19 cellular contexts compared by ENCODE assay signal in genomic region chr10:124629842-124630241, GRCh38.
DNase-seq lines count a peak whose midpoint lies in the region; ATAC-seq and TF ChIP-seq lines count a peak whose summit lies in the region.
"Had no signal": no experiment of that assay in that cellular context is flagged by ENCODE, and none has a peak within 500 bp of the region (broad histone marks: within the 10 kb centered on the region; RNA-seq: fewer than 3 reads in every experiment).

No MANE protein-coding gene starts in this region.

- no peak overlapping the region for H3K4ac ChIP-seq in mesenchymal stem cell (ENCODE audit: low read depth in 1 of 2, low read length in 2 of 2)

- in situ Hi-C loops in gastrocnemius medialis (cut with MboI; ENCODE audit: low sequenced_read_pairs in 4 of 4), result loop anchor here in 3 of 4 donors (10.0 to 25.0 kb wide), 2 partner anchors 107 to 115 kb away; partner anchors contain the start of gene FAM53B (in 3 of the 3)

- 64 to 72% (median 70%) methylated on average over 6 of the region's 6 CpGs for WGBS in heart left ventricle, 4 donors
- 94% methylated on average over 6 of the region's 6 CpGs for WGBS in mesenchymal stem cell
- 94% methylated on average over 6 of the region's 6 CpGs for WGBS in smooth muscle cell (ENCODE audit: low lambda C conversion rate)

- H4K20me1 ChIP-seq in smooth muscle cell (ENCODE audit: low read depth), result peaks cover 72% of the 10 kb centered on the region

- no peak overlapping the region for H3K14ac ChIP-seq in mesenchymal stem cell (ENCODE audit: low read length in 2 of 2)

- TF ChIP-seq CTCF in heart left ventricle (IDR thresholded peaks at IDR 0.05) (no peak), gastrocnemius medialis (IDR thresholded peaks at IDR 0.05 in 4 of 5, conservative IDR thresholded peaks at IDR 0.05 in 1 of 5) (no peak), vagina (IDR thresholded peaks at IDR 0.05) (no peak), smooth muscle cell (IDR thresholded peaks at IDR 0.05; ENCODE audit: borderline replicate concordance, insufficient read depth, poor library complexity, severe bottlenecking) (no peak)

- no peak overlapping the region for H4K8ac ChIP-seq in mesenchymal stem cell (ENCODE audit: low read length)

- no peak overlapping the region for H2BK120ac ChIP-seq in mesenchymal stem cell (ENCODE audit: low read depth, low read length)

- peaks cover 4% of the 10 kb centered on the region for H3K79me2 ChIP-seq in smooth muscle cell (ENCODE audit: low read depth)

- H3K27me3 ChIP-seq in heart left ventricle (no peaks in the 10 kb centered on the region), gastrocnemius medialis (no peaks in the 10 kb centered on the region), vagina (no peaks in the 10 kb centered on the region), mesenchymal stem cell (ENCODE audit: control insufficient read depth in 1 of 2, insufficient read depth in 1 of 2, low read length in 2 of 2) (no peaks in the 10 kb centered on the region), smooth muscle cell (ENCODE audit: low read depth) (no peaks in the 10 kb centered on the region)
- H3K27me3 ChIP-seq: stomach had no signal

- H3K4me2 ChIP-seq in mesenchymal stem cell (ENCODE audit: low read length, poor library complexity, severe bottlenecking) (no peak overlapping the region), smooth muscle cell (no peak overlapping the region)

- H4K91ac ChIP-seq in mesenchymal stem cell (ENCODE audit: low read length), result no peak overlapping the region

- intact Hi-C loops in heart left ventricle (cut with DNase I) (loop anchor here in 8 of 10 donors (5.0 to 10.0 kb wide), 5 partner anchors 65 to 112 kb away; partner anchors contain the start of gene FAM53B (in 5 of the 8)), Right ventricle myocardium inferior (cut with DNase I) (no loop called here), gastrocnemius medialis (cut with DNase I; ENCODE audit: low total_unique reads) (loop anchor here (5.0 to 10.0 kb wide), 4 partner anchors 37 to 197 kb away; partner anchors contain the start of gene ABRAXAS2), vagina (cut with DNase I) (no loop called here)

- H3K27ac ChIP-seq in heart left ventricle (peak overlapping the region in 8 of 12 donors; percentile 41 to 76 (median 61)), cingulate gyrus (ENCODE audit: low read depth, low read length) (peak overlapping the region; percentile 80), gastrocnemius medialis (peak overlapping the region; percentile 39 to 88 (median 77)), vagina (peak overlapping the region; percentile 60), mesenchymal stem cell (ENCODE audit: low read length, poor library complexity, severe bottlenecking) (no peak overlapping the region), smooth muscle cell (ENCODE audit: low read depth) (no peak overlapping the region)
- H3K27ac ChIP-seq: C4-2B, SK-N-MC had no signal

- H3K23ac ChIP-seq in mesenchymal stem cell (ENCODE audit: low read length in 2 of 2), result no peak overlapping the region

- no peak overlapping the region for H2BK12ac ChIP-seq in mesenchymal stem cell (ENCODE audit: low read length in 2 of 2)

- H3K9ac ChIP-seq in mesenchymal stem cell (ENCODE audit: low read length), result no peak overlapping the region
- H3K9ac ChIP-seq in smooth muscle cell (ENCODE audit: low read depth), result no peak overlapping the region

- no peaks in the 10 kb centered on the region for H3K36me3 ChIP-seq in heart left ventricle
- no peaks in the 10 kb centered on the region for H3K36me3 ChIP-seq in gastrocnemius medialis
- no peaks in the 10 kb centered on the region for H3K36me3 ChIP-seq in vagina
- peaks cover 0 to 2% of the 10 kb centered on the region in 2 experiments for H3K36me3 ChIP-seq in mesenchymal stem cell (ENCODE audit: control insufficient read depth in 1 of 2, insufficient read depth in 2 of 2, low read depth in 1 of 2, low read length in 2 of 2)
- H3K36me3 ChIP-seq in smooth muscle cell (ENCODE audit: low read depth), result no peaks in the 10 kb centered on the region

- peaks cover 40% of the 10 kb centered on the region for H3K79me1 ChIP-seq in mesenchymal stem cell (replicated peaks; ENCODE audit: low read length, poor library complexity, severe bottlenecking)

- TF ChIP-seq POLR2A in heart left ventricle (IDR thresholded peaks at IDR 0.05), result no peak
- no peak for TF ChIP-seq POLR2A in gastrocnemius medialis (IDR thresholded peaks at IDR 0.05)
- TF ChIP-seq POLR2A in vagina (IDR thresholded peaks at IDR 0.05), result no peak

- no peaks in the 10 kb centered on the region for H3F3A ChIP-seq in smooth muscle cell (ENCODE audit: low read depth)

- H3K4me3 ChIP-seq in heart left ventricle, result no peak overlapping the region
- no peak overlapping the region for H3K4me3 ChIP-seq in gastrocnemius medialis
- H3K4me3 ChIP-seq in vagina, result no peak overlapping the region
- H3K4me3 ChIP-seq in mesenchymal stem cell (ENCODE audit: insufficient read depth in 1 of 2, low read depth in 1 of 2, low read length in 2 of 2), result no peak overlapping the region
- no peak overlapping the region for H3K4me3 ChIP-seq in smooth muscle cell
- H3K4me3 ChIP-seq: SK-N-MC, stomach had no signal

- H2BK15ac ChIP-seq in mesenchymal stem cell (ENCODE audit: low read depth, poor library complexity, severe bottlenecking), result no peak overlapping the region

- no peak overlapping the region for H2AFZ ChIP-seq in mesenchymal stem cell (ENCODE audit: low read depth, low read length)
- H2AFZ ChIP-seq in smooth muscle cell (ENCODE audit: low read depth), result no peak overlapping the region

- no peaks in the 10 kb centered on the region for H3K9me3 ChIP-seq in heart left ventricle
- H3K9me3 ChIP-seq in gastrocnemius medialis, result no peaks in the 10 kb centered on the region
- H3K9me3 ChIP-seq in vagina, result no peaks in the 10 kb centered on the region
- H3K9me3 ChIP-seq in mesenchymal stem cell (ENCODE audit: control insufficient read depth, low read length), result no peaks in the 10 kb centered on the region
- no peaks in the 10 kb centered on the region for H3K9me3 ChIP-seq in smooth muscle cell (replicated peaks; ENCODE audit: low read depth)
- H3K9me3 ChIP-seq: stomach had no signal

- no peak overlapping the region for H3K18ac ChIP-seq in mesenchymal stem cell (ENCODE audit: low read depth in 1 of 2, low read length in 2 of 2)

- H3K4me1 ChIP-seq in heart left ventricle (peaks cover 7 to 87% (median 79%) of the 10 kb centered on the region in 12 donors), gastrocnemius medialis (peaks cover 81 to 87% of the 10 kb centered on the region in 2 donors), vagina (peaks cover 82% of the 10 kb centered on the region), mesenchymal stem cell (ENCODE audit: control insufficient read depth, insufficient read depth, low read depth, low read length) (peaks cover 10% of the 10 kb centered on the region), smooth muscle cell (ENCODE audit: low read depth) (peaks cover 6% of the 10 kb centered on the region)

- no peak overlapping the region for H2AK5ac ChIP-seq in mesenchymal stem cell (ENCODE audit: low read length, severe bottlenecking)

- DNase-seq in heart left ventricle (no peak), Right ventricle myocardium inferior (ENCODE audit: missing footprints) (no peak), gastrocnemius medialis (no peak), vagina (ENCODE audit: extremely low spot score in 2 of 2) (no peak), mesenchymal stem cell (no peak), smooth muscle cell (lab: John Stamatoyannopoulos, UW; ENCODE audit: unreplicated experiment) (no peak)
- DNase-seq: 8988T; activated CD4-positive, alpha-beta T cell treated with anti-CD3 and anti-CD28 coated beads for 48 hours; activated T-cell treated with anti-CD3 and anti-CD28 coated beads for 4 hours; effector memory CD4-positive, alpha-beta T cell; NCI-H2081 treated with DMSO at 0.1 percent for 48 hours; NCI-H526; PC-3; stimulated activated CD4-positive, alpha-beta T cell treated with anti-CD3 and anti-CD28 coated beads, Interleukin-12 subunit alpha, Interleukin-12 subunit beta, amount 100 ng/mL, for 4 hours; stomach had no signal

- ATAC-seq in heart left ventricle, result no peak
- no peak for ATAC-seq in Right ventricle myocardium inferior
- no peak for ATAC-seq in gastrocnemius medialis
- ATAC-seq in HG03025 (IDR thresholded peaks at IDR 0.05; ENCODE audit: low FRiP score, unreplicated experiment), result no peak
- ATAC-seq: PC-3 had no signal

- no peak overlapping the region for H2BK5ac ChIP-seq in mesenchymal stem cell (ENCODE audit: low read depth, low read length, poor library complexity, severe bottlenecking)

Comparison
In these comparisons a context has a peak if more than half of its experiments do, and no peak if none do; other contexts are left out.
1. intact Hi-C loops: an anchor here in heart left ventricle (5.0 to 10.0 kb wide) and gastrocnemius medialis (5.0 to 10.0 kb wide); none called in Right ventricle myocardium inferior and vagina.
2. H3K27ac ChIP-seq: peak in heart left ventricle (8 of 12), cingulate gyrus (single experiment), gastrocnemius medialis (4 of 4) and vagina (single experiment); none in mesenchymal stem cell (single experiment) and smooth muscle cell (single experiment).